Comparison of ENCODE assay signal across 19 cellular contexts in genomic region chr3:197103766-197104165, GRCh38.
"Had no signal": no experiment of that assay in that cellular context is flagged by ENCODE, and none has a peak within 500 bp of the region (broad histone marks: within the 10 kb centered on the region; RNA-seq: fewer than 3 reads in every experiment).

No MANE protein-coding gene starts in this region.

- DNase-seq: activated CD4-positive, alpha-beta T cell treated with anti-CD3 and anti-CD28 coated beads for 36 hours; activated CD8-positive, alpha-beta memory T cell treated with anti-CD3 and anti-CD28 coated beads, Interleukin-2, amount 50 U/mL, for 48 hours; activated CD8-positive, alpha-beta T cell treated with anti-CD3 and anti-CD28 coated beads, Interleukin-2, amount 10 ng/mL, durations not matched to agents 7 days and 5 days; activated naive CD4-positive, alpha-beta T cell; activated naive CD8-positive, alpha-beta T cell treated with anti-CD3 and anti-CD28 coated beads, Interleukin-2, amount 50 U/mL, for 24 hours; dermis blood vessel endothelial cell; foreskin melanocyte; head of caudate nucleus; natural killer cell; nucleus accumbens; psoas muscle; right lobe of liver; stimulated activated CD4-positive, alpha-beta T cell treated with anti-CD3 and anti-CD28 coated beads, Interleukin-2, amount 100 ng/mL, for 24 hours; stimulated activated naive B cell treated with anti-CD40 and anti-IgM and Interleukin-4, amounts not matched to agents 10 μg/mL and 1 μg/mL and 100 μg/mL, for 72 hours; substantia nigra; T1000; transverse colon; WERI-Rb-1 had no signal

- H3K36me3 ChIP-seq: WERI-Rb-1 had no signal

- ATAC-seq: activated CD4-positive, alpha-beta T cell treated with anti-CD3 and anti-CD28 coated beads for 36 hours; activated CD8-positive, alpha-beta T cell treated with anti-CD3 and anti-CD28 coated beads, Interleukin-2, amount 10 ng/mL, durations not matched to agents 7 days and 5 days; activated naive CD8-positive, alpha-beta T cell treated with anti-CD3 and anti-CD28 coated beads, Interleukin-2, amount 50 U/mL, for 24 hours; left lobe of liver; natural killer cell; psoas muscle; right lobe of liver; stimulated activated naive B cell treated with anti-CD40 and anti-IgM and Interleukin-4, amounts not matched to agents 10 μg/mL and 1 μg/mL and 100 μg/mL, for 72 hours had no signal

- H3K27ac ChIP-seq: psoas muscle, right lobe of liver, transverse colon, WERI-Rb-1 had no signal

- H3K9me3 ChIP-seq: psoas muscle, right lobe of liver, transverse colon had no signal

- H3K4me3 ChIP-seq: psoas muscle, right lobe of liver, transverse colon had no signal

- H3K4me1 ChIP-seq: psoas muscle, right lobe of liver, transverse colon had no signal

- H3K27me3 ChIP-seq: right lobe of liver, transverse colon had no signal
